Comparison of ENCODE assay signal across 8 cellular contexts in the genomic region with DNA sequence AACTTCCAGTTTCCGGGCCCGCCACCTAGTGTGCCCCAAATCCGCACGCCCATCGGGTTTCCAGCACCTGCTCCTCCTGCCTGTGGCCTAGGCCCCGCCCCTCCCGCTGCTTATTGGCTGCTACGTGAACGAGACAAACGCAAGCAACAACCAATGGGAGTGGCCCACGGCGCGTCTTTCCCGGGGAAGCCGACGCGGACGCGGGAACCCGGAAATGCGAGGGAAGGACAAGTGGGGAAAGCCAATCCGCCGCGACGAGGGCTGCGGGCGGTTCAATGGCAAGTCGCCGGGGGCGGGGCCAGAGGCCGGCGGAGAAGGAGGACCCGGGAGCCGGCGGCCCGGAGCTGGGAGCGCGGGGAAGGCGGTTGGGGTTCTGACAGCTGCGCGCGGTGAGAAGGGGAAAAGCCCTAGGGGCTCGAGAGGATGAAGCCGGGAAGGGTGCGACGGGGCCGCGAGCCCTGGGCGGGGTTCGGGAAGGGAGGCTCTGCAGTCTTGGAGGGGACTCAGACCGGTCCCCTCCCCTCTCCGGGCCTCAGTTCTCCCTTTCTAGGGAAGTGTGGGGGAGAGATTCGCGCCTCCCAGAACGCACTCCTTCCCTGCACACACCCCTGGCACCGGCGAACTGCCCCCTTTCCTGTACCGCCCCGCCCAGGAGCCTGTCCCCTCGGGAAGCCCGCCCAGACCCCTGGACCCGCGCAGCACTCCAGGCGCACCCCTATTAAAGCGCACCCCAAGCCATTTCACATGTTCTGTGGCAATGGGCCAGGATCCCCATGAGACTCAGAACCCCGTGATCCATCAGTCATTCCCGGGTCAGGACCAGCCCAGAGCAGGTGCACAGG. TPM values are rescaled to one million over a fixed set of nuclear protein-coding genes. Genes with fewer than 3 reads are reported as not detected.
DNase-seq lines count a peak whose midpoint lies in the region; ATAC-seq and TF ChIP-seq lines count a peak whose summit lies in the region.

Gene FICD (plus strand): TSS at position 305 of the 842 bp plus-strand sequence. CDS start 1,696 bp downstream, outside the sequence.

- peak within 1 kb of the TSS; percentile 78 for H3K27ac Mint-ChIP-seq in activated T-helper 2 cell treated with anti-CD3 and anti-CD28 coated beads, Interferon-gamma antibody, Interleukin-2, Interleukin-4, amounts not matched to agents 10 μg/mL and 5 μg/mL and 100 μg/mL, durations not matched to agents 14 hours and 24 hours and 36 hours
- peak within 1 kb of the TSS; percentile 85 to 95 for H3K27ac Mint-ChIP-seq in natural killer cell

- peak within 1 kb of the TSS; percentile 92 for H2AFZ ChIP-seq in Loucy (ENCODE audit: low read length)

- H3K9me2 ChIP-seq in Loucy (replicated peaks; ENCODE audit: low read depth, low read length) = no peaks in the 10 kb centered on the region

- H3K27me3 Mint-ChIP-seq in activated T-helper 2 cell treated with anti-CD3 and anti-CD28 coated beads, Interferon-gamma antibody, Interleukin-2, Interleukin-4, amounts not matched to agents 10 μg/mL and 5 μg/mL and 100 μg/mL, durations not matched to agents 14 hours and 24 hours and 36 hours (ENCODE audit: low read depth) = no peaks in the 10 kb centered on the region
- H3K27me3 Mint-ChIP-seq in natural killer cell (ENCODE audit: low read depth in 2 of 2) = no peaks in the 10 kb centered on the region

- H3K27me3 ChIP-seq in H7 (ENCODE audit: control insufficient read depth, insufficient read depth, low read length) = no peaks in the 10 kb centered on the region
- no peaks in the 10 kb centered on the region for H3K27me3 ChIP-seq in Loucy (ENCODE audit: insufficient read depth, low read length, poor library complexity, severe bottlenecking)
- H3K27me3 ChIP-seq in RWPE2 (ENCODE audit: insufficient read depth, poor library complexity, severe bottlenecking) = no peaks in the 10 kb centered on the region

- H3K9me3 Mint-ChIP-seq in activated T-helper 2 cell treated with anti-CD3 and anti-CD28 coated beads, Interferon-gamma antibody, Interleukin-2, Interleukin-4, amounts not matched to agents 10 μg/mL and 5 μg/mL and 100 μg/mL, durations not matched to agents 14 hours and 24 hours and 36 hours = no peaks in the 10 kb centered on the region
- H3K9me3 Mint-ChIP-seq in natural killer cell = no peaks in the 10 kb centered on the region

- peak within 1 kb of the TSS; percentile 97 for H3K4me2 ChIP-seq in Loucy (ENCODE audit: low read depth, low read length, poor library complexity, severe bottlenecking)

- peaks cover 15% of the 10 kb centered on the region for H3K79me2 ChIP-seq in Loucy (ENCODE audit: insufficient read depth, low read length)

- intact Hi-C loops in activated T-helper 2 cell treated with anti-CD3 and anti-CD28 coated beads, Interferon-gamma antibody, Interleukin-2, Interleukin-4, amounts not matched to agents 10 μg/mL and 5 μg/mL and 100 μg/mL, durations not matched to agents 14 hours and 24 hours and 36 hours (cut with micrococcal nuclease) = loop anchor here (1.0 to 10.0 kb wide), 5 partner anchors 46 to 1057 kb away; partner anchors contain the start of genes ALKBH2, MMAB, MVK and SART3
- intact Hi-C loops in natural killer cell (cut with micrococcal nuclease) = loop anchor here (1.0 to 2.0 kb wide), 2 partner anchors 46 to 754 kb away; partner anchors contain the start of genes PRDM4 and SART3

- no peaks in the 10 kb centered on the region for H3K9me3 ChIP-seq in Loucy (ENCODE audit: insufficient read depth, low read depth, low read length)
- no peaks in the 10 kb centered on the region for H3K9me3 ChIP-seq in RWPE2 (ENCODE audit: severe bottlenecking)

- H3F3A ChIP-seq in Loucy (ENCODE audit: low read depth) = no peaks in the 10 kb centered on the region

- H3K4me1 Mint-ChIP-seq in activated T-helper 2 cell treated with anti-CD3 and anti-CD28 coated beads, Interferon-gamma antibody, Interleukin-2, Interleukin-4, amounts not matched to agents 10 μg/mL and 5 μg/mL and 100 μg/mL, durations not matched to agents 14 hours and 24 hours and 36 hours (ENCODE audit: low read depth) = peaks cover 27% of the 10 kb centered on the region
- peaks cover 40 to 42% of the 10 kb centered on the region in 2 donors for H3K4me1 Mint-ChIP-seq in natural killer cell

- H4K20me1 ChIP-seq in Loucy (ENCODE audit: insufficient read depth, low read length, poor library complexity, severe bottlenecking) = no peaks in the 10 kb centered on the region

- peaks cover 21% of the 10 kb centered on the region for H3K36me3 Mint-ChIP-seq in activated T-helper 2 cell treated with anti-CD3 and anti-CD28 coated beads, Interferon-gamma antibody, Interleukin-2, Interleukin-4, amounts not matched to agents 10 μg/mL and 5 μg/mL and 100 μg/mL, durations not matched to agents 14 hours and 24 hours and 36 hours (ENCODE audit: low read depth)
- no peaks in the 10 kb centered on the region for H3K36me3 Mint-ChIP-seq in natural killer cell

- peak within 1 kb of the TSS; percentile 92 for H3K9ac ChIP-seq in Loucy (ENCODE audit: low read depth, low read length, poor library complexity, severe bottlenecking)

- peaks cover 11% of the 10 kb centered on the region for H3K4me1 ChIP-seq in Loucy (ENCODE audit: insufficient read depth, low read length, poor library complexity, severe bottlenecking)
- no peaks in the 10 kb centered on the region for H3K4me1 ChIP-seq in RWPE2 (ENCODE audit: insufficient read depth, poor library complexity, severe bottlenecking)

- no peak within 1 kb of the TSS for H3K27ac ChIP-seq in RWPE2 (ENCODE audit: poor library complexity, severe bottlenecking)

- peak within 1 kb of the TSS; percentile 86 for H3K4me3 Mint-ChIP-seq in activated T-helper 2 cell treated with anti-CD3 and anti-CD28 coated beads, Interferon-gamma antibody, Interleukin-2, Interleukin-4, amounts not matched to agents 10 μg/mL and 5 μg/mL and 100 μg/mL, durations not matched to agents 14 hours and 24 hours and 36 hours (ENCODE audit: low read depth)
- peak within 1 kb of the TSS; percentile 93 for H3K4me3 Mint-ChIP-seq in natural killer cell

- H3K4me3 ChIP-seq in H7 (ENCODE audit: insufficient read depth, low read depth, low read length) (peak within 1 kb of the TSS; percentile 91), Loucy (ENCODE audit: low read length, poor library complexity, severe bottlenecking) (peak within 1 kb of the TSS; percentile 92), RWPE2 (ENCODE audit: severe bottlenecking) (peak within 1 kb of the TSS; percentile 60)

- peak; percentile 99 for DNase-seq in ELR (ENCODE audit: low read depth)
- peak; percentile 97 for DNase-seq in H7
- peak; percentile 100 for DNase-seq in RWPE2 (ENCODE audit: low spot score)
- DNase-seq in activated T-helper 2 cell treated with anti-CD3 and anti-CD28 coated beads, Interferon-gamma antibody, Interleukin-2, Interleukin-4, amounts not matched to agents 10 μg/mL and 5 μg/mL and 100 μg/mL, durations not matched to agents 14 hours and 24 hours and 36 hours (ENCODE audit: low spot score) = peak; percentile 99
- peak; percentile 96 for DNase-seq in fibroblast of peridontal ligament (ENCODE audit: extremely low read depth)
- peak; percentile 96 for DNase-seq in natural killer cell
- peak; percentile 96 to 100 (median 98) for DNase-seq in stimulated activated naive CD4-positive, alpha-beta T cell (lab: John Stamatoyannopoulos, UW)

- no peak for TF ChIP-seq CTCF in Loucy (conservative IDR thresholded peaks at IDR 0.05; ENCODE audit: low read length)
- TF ChIP-seq CTCF in RWPE2 (IDR thresholded peaks at IDR 0.05; ENCODE audit: poor library complexity, severe bottlenecking) = no peak
- TF ChIP-seq CTCF in natural killer cell (IDR thresholded peaks at IDR 0.05) = no peak

- H3K36me3 ChIP-seq in H7 (replicated peaks; ENCODE audit: control insufficient read depth, insufficient read depth, low read length) (peaks cover 12% of the 10 kb centered on the region), Loucy (ENCODE audit: insufficient read depth, low read length) (peaks cover 22% of the 10 kb centered on the region; the same call in 1 of the 2 replicates), RWPE2 (ENCODE audit: low read depth) (peaks cover 20% of the 10 kb centered on the region)

- ATAC-seq in RWPE2 (ENCODE audit: low read depth) = peak; percentile 90
- peak; percentile 94 to 97 (median 94) for ATAC-seq in natural killer cell

RNA-seq across cellular contexts. Expression of gene FICD, which starts in this region (rescaled TPM):
- total RNA-seq in H7 (2014; rRNA removed; shearing (Covaris generic)) = 4.4 and 5.7 TPM in 2 replicates
- total RNA-seq in activated T-helper 2 cell treated with anti-CD3 and anti-CD28 coated beads, Interferon-gamma antibody, Interleukin-2, Interleukin-4, amounts not matched to agents 10 μg/mL and 5 μg/mL and 100 μg/mL, durations not matched to agents 14 hours and 24 hours and 36 hours = 5.8 and 7.1 TPM in 2 replicates
- 1 to 10 TPM; 3.9 to 7.5 (median 6.6) TPM for total RNA-seq in natural killer cell
